In genomic region chr20:40203032-40203431, GRCh38 we compare ENCODE assay signal across 8 cellular contexts.
"Had no signal": no experiment of that assay in that cellular context is flagged by ENCODE, and none has a peak within 500 bp of the region (broad histone marks: within the 10 kb centered on the region; RNA-seq: fewer than 3 reads in every experiment).

No MANE protein-coding gene starts in this region.

- H3K4me3 ChIP-seq: GM12878 had no signal

- FAIRE-seq: G401.6, GM12878, GM12891, GM12892, GM18507, GM19239 had no signal

- DNase-seq: GDM1, GF-D8 had no signal

- ATAC-seq: GM12878 had no signal
